In genomic region chr19:45517238-45517637, GRCh38 we compare ENCODE assay signal across 1 cellular context.
TF ChIP-seq lines count a peak whose summit lies in the region.

No MANE protein-coding gene starts in this region.

TF ChIP-seq in K562, 482 proteins besides CTCF, POLR2A, EP300 and RAD21:
- TF ChIP-seq POLR2B (IDR thresholded peaks at IDR 0.05; ENCODE audit: low read depth, partially characterized antibody), result peak; percentile 50
- TF ChIP-seq CREB1 (IDR thresholded peaks at IDR 0.05), result no peak
- TF ChIP-seq CREB1 (CRISPR knock-in tag; IDR thresholded peaks at IDR 0.05), result no peak
- TF ChIP-seq SUPT5H (IDR thresholded peaks at IDR 0.05), result peak; percentile 54
- peak; percentile 73 for TF ChIP-seq ZNF121 (CRISPR knock-in tag; conservative IDR thresholded peaks at IDR 0.05)
